In the genomic region with DNA sequence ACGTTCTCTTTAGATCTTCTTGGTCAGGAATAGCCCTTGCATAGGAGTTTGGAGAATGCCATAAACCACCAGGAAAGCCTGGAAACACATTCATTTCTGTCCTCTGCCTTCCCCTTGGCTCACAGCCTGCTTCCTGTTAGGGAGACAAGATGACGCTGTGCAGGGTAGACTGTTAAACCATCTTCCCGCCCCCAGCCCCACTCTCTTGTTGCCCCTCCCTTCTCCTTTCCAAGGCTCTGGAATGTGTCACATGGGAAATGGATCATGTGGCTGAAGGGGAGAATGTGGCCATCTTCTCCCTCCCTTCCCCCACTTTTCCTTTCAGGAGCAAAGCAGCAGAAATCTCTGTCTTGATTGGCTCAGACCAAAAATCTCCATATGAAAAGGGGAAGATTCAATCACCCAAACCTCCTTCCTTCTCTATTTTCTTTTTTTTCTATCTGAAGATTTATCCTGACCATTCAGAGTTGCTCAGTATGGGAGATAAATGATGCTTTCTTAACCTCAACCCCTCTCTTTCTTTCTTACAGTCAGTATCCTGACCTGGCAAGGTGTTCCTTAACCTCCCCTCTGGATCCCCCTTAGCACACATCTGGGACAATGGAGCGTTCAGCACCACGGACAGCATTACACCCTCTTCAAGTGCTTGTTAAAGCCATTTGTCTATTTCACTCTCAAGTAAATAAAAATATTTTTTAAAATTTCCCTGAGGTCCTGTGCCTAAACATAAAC, we compare ENCODE assay signal across 9 cellular contexts. TPM values are rescaled to one million over a fixed set of nuclear protein-coding genes. Genes with fewer than 3 reads are reported as not detected.
DNase-seq lines count a peak whose midpoint lies in the region; ATAC-seq and TF ChIP-seq lines count a peak whose summit lies in the region.
"Had no signal": no experiment of that assay in that cellular context is flagged by ENCODE, and none has a peak within 500 bp of the region (broad histone marks: within the 10 kb centered on the region; RNA-seq: fewer than 3 reads in every experiment).

No MANE protein-coding gene starts in this region.

- CTCF ChIA-PET in MCF 10A (lab: Yijun Ruan, JAX): no interaction called here
- CTCF ChIA-PET in CD8-positive, alpha-beta T cell (lab: Charles Lee): interaction anchor here (1.3 kb wide), 1 partner anchor 30 kb away, joined by 3 read pairs; no protein-coding TSS in a partner anchor

- H3K36me3 ChIP-seq in breast epithelium (no peaks in the 10 kb centered on the region), endocrine pancreas (ENCODE audit: control insufficient read depth, insufficient read depth, low read length) (no peaks in the 10 kb centered on the region), osteoblast (ENCODE audit: insufficient read depth, low read length) (no peaks in the 10 kb centered on the region)
- no peaks in the 10 kb centered on the region for H3K36me3 ChIP-seq in CD8-positive, alpha-beta T cell (ENCODE audit: insufficient read depth, low read length)
- H3K36me3 ChIP-seq: right lobe of liver had no signal

- H3K4me1 Mint-ChIP-seq in MCF 10A (ENCODE audit: insufficient read depth, unreplicated experiment): no peaks in the 10 kb centered on the region
- peaks cover 4% of the 10 kb centered on the region for H3K4me1 Mint-ChIP-seq in CD8-positive, alpha-beta T cell (ENCODE audit: low read depth)

- H3K27ac Mint-ChIP-seq in MCF 10A (ENCODE audit: low read depth, unreplicated experiment): no peak overlapping the region
- H3K27ac Mint-ChIP-seq in CD8-positive, alpha-beta T cell: no peak overlapping the region

- H3K9me3 Mint-ChIP-seq in MCF 10A (ENCODE audit: unreplicated experiment): no peaks in the 10 kb centered on the region
- no peaks in the 10 kb centered on the region for H3K9me3 Mint-ChIP-seq in CD8-positive, alpha-beta T cell

- intact Hi-C loops in MCF 10A (cut with micrococcal nuclease): no loop called here
- intact Hi-C loops in breast epithelium (cut with DNase I; ENCODE audit: low total_unique reads): no loop called here
- intact Hi-C loops in CD8-positive, alpha-beta T cell (cut with DNase I, micrococcal nuclease): no loop called here

- H3K27me3 ChIP-seq in breast epithelium (no peaks in the 10 kb centered on the region), endocrine pancreas (ENCODE audit: control insufficient read depth, insufficient read depth, low read length) (no peaks in the 10 kb centered on the region), osteoblast (ENCODE audit: insufficient read depth, low read length) (no peaks in the 10 kb centered on the region)
- no peaks in the 10 kb centered on the region for H3K27me3 ChIP-seq in CD8-positive, alpha-beta T cell (ENCODE audit: insufficient read depth, low read length)
- H3K27me3 ChIP-seq: right lobe of liver had no signal

- no peak overlapping the region for H3K4me3 Mint-ChIP-seq in MCF 10A (ENCODE audit: unreplicated experiment)
- H3K4me3 Mint-ChIP-seq in CD8-positive, alpha-beta T cell: no peak overlapping the region

- POLR2A ChIA-PET in MCF 10A (lab: Yijun Ruan, JAX): no interaction called here
- POLR2A ChIA-PET in CD8-positive, alpha-beta T cell (lab: Charles Lee): interaction anchor here (1.9 kb wide), 1 partner anchor 16 kb away, joined by 4 read pairs; no protein-coding TSS in a partner anchor

- H3K36me3 Mint-ChIP-seq in MCF 10A (ENCODE audit: insufficient read depth, unreplicated experiment): no peaks in the 10 kb centered on the region
- no peaks in the 10 kb centered on the region for H3K36me3 Mint-ChIP-seq in CD8-positive, alpha-beta T cell

- no peak for ATAC-seq in CD8-positive, alpha-beta T cell
- ATAC-seq in GM21423 (IDR thresholded peaks at IDR 0.05; ENCODE audit: unreplicated experiment) (no peak), HG03097 (IDR thresholded peaks at IDR 0.05; ENCODE audit: low FRiP score, unreplicated experiment) (no peak)

- no peaks in the 10 kb centered on the region for H4K20me1 ChIP-seq in osteoblast (ENCODE audit: insufficient read depth, low read length)

- peak; percentile 59 for DNase-seq in MCF 10A (ENCODE audit: unreplicated experiment)
- DNase-seq in breast epithelium (ENCODE audit: low spot score in 2 of 2): no peak
- DNase-seq in NCI-H526 treated with DMSO at 0.1 percent for 48 hours (lab: John Stamatoyannopoulos, UW): peak; percentile 71
- DNase-seq in osteoblast (ENCODE audit: insufficient read length, low spot score, missing footprints): peak; percentile 38
- no peak for DNase-seq in CD8-positive, alpha-beta T cell
- DNase-seq: right lobe of liver had no signal

- H3K9me3 ChIP-seq in breast epithelium: no peaks in the 10 kb centered on the region
- no peaks in the 10 kb centered on the region for H3K9me3 ChIP-seq in endocrine pancreas (ENCODE audit: control insufficient read depth, low read length)
- no peaks in the 10 kb centered on the region for H3K9me3 ChIP-seq in osteoblast (ENCODE audit: low read depth, low read length)
- no peaks in the 10 kb centered on the region for H3K9me3 ChIP-seq in CD8-positive, alpha-beta T cell (ENCODE audit: low read length)
- H3K9me3 ChIP-seq: right lobe of liver had no signal

- TF ChIP-seq CTCF in MCF 10A (IDR thresholded peaks at IDR 0.05; ENCODE audit: unreplicated experiment) (no peak), breast epithelium (IDR thresholded peaks at IDR 0.05) (no peak), osteoblast (IDR thresholded peaks at IDR 0.05; ENCODE audit: extremely low read depth, low read depth, low read length) (no peak)
- TF ChIP-seq CTCF in CD8-positive, alpha-beta T cell (IDR thresholded peaks at IDR 0.05): no peak

- no peak for TF ChIP-seq POLR2A in breast epithelium (IDR thresholded peaks at IDR 0.05)

- H3K4me3 ChIP-seq in breast epithelium: no peak overlapping the region
- peak overlapping the region; percentile 65 for H3K4me3 ChIP-seq in endocrine pancreas (ENCODE audit: control insufficient read depth, insufficient read depth, low read length)
- no peak overlapping the region for H3K4me3 ChIP-seq in osteoblast (ENCODE audit: insufficient read depth, low read length)
- no peak overlapping the region for H3K4me3 ChIP-seq in CD8-positive, alpha-beta T cell (ENCODE audit: low read depth, low read length)
- H3K4me3 ChIP-seq: right lobe of liver had no signal

- H3K27ac ChIP-seq in breast epithelium: no peak overlapping the region
- H3K27ac ChIP-seq in osteoblast (ENCODE audit: low read depth, low read length): no peak overlapping the region
- no peak overlapping the region for H3K27ac ChIP-seq in CD8-positive, alpha-beta T cell (ENCODE audit: low read depth, low read length)
- H3K27ac ChIP-seq: right lobe of liver had no signal

- no peaks in the 10 kb centered on the region for H3K27me3 Mint-ChIP-seq in MCF 10A (ENCODE audit: insufficient read depth, unreplicated experiment)
- H3K27me3 Mint-ChIP-seq in CD8-positive, alpha-beta T cell (ENCODE audit: low read depth): no peaks in the 10 kb centered on the region

- BruUV-seq in MCF 10A (replicated peaks; lab: Mats Ljungman, UMichigan): no TSS peak

- H3K79me2 ChIP-seq in osteoblast (ENCODE audit: insufficient read depth, low read length): no peaks in the 10 kb centered on the region

- no peak overlapping the region for H2AFZ ChIP-seq in osteoblast (ENCODE audit: low read length)

- H3K9ac ChIP-seq in endocrine pancreas (ENCODE audit: control insufficient read depth, insufficient read depth, low read length): peak overlapping the region; percentile 30

- H3K4me1 ChIP-seq in breast epithelium: no peaks in the 10 kb centered on the region
- H3K4me1 ChIP-seq in endocrine pancreas (ENCODE audit: control insufficient read depth, insufficient read depth, low read length): peaks cover 29% of the 10 kb centered on the region
- H3K4me1 ChIP-seq in osteoblast (ENCODE audit: insufficient read depth, low read length): peaks cover 13% of the 10 kb centered on the region
- H3K4me1 ChIP-seq in CD8-positive, alpha-beta T cell (ENCODE audit: insufficient read depth, low read length): peaks cover 4% of the 10 kb centered on the region
- H3K4me1 ChIP-seq: right lobe of liver had no signal

- H3K4me2 ChIP-seq in osteoblast (ENCODE audit: insufficient read depth, low read length): no peak overlapping the region

RNA-seq across cellular contexts. Expression of a gene that starts 11.4 kb away (rescaled TPM):
- 0.93 TPM in 1 of 2 replicates, not detected in the other for total RNA-seq in MCF 10A (2022)
- total RNA-seq in breast epithelium: under 1 TPM in 2 of 3 donors, not detected in 1; 0.33 to 0.59 TPM
- total RNA-seq in osteoblast: under 0.01 and 0.36 TPM in 2 replicates
- 1 to 10 TPM in 1 of 2 experiments, under 1 TPM in 1; 0.68 to 1.7 TPM for total RNA-seq in CD8-positive, alpha-beta T cell

RNA-seq across cellular contexts. Expression of a gene that starts 32.6 kb away (rescaled TPM):
- total RNA-seq in MCF 10A (2022): 33.9 and 41.6 TPM in 2 replicates
- total RNA-seq in breast epithelium: 100 to 1,000 TPM in 1 of 3 donors, 10 to 100 TPM in 2; 45.0 to 113 (median 100.0) TPM
- 44.5 and 52.8 TPM in 2 replicates for total RNA-seq in osteoblast
- 100 to 1,000 TPM; 240 to 245 TPM for total RNA-seq in CD8-positive, alpha-beta T cell

Comparison
In these comparisons a context has a peak if more than half of its experiments do, and no peak if none do; other contexts are left out.
1. DNase-seq: peak in MCF 10A (single experiment), NCI-H526 treated with DMSO at 0.1 percent for 48 hours (single experiment) and osteoblast (single experiment); none in breast epithelium (0 of 2) and CD8-positive, alpha-beta T cell (0 of 7).